ENCODE assay signal across 21 cellular contexts in genomic region chr2:241967096-241967495, GRCh38.
DNase-seq lines count a peak whose midpoint lies in the region; ATAC-seq and TF ChIP-seq lines count a peak whose summit lies in the region.
"Had no signal": no experiment of that assay in that cellular context is flagged by ENCODE, and none has a peak within 500 bp of the region (broad histone marks: within the 10 kb centered on the region; RNA-seq: fewer than 3 reads in every experiment).

No MANE protein-coding gene starts in this region.

- CTCF ChIA-PET in activated CD4-positive, alpha-beta T cell treated with anti-CD3 and anti-CD28 coated beads for 36 hours (lab: Charles Lee), result interaction anchor here (1.2 kb wide), 1 partner anchor 16 kb away, joined by 3 read pairs; no protein-coding TSS in a partner anchor

- peak overlapping the region; percentile 91 for H3K27ac Mint-ChIP-seq in activated CD4-positive, alpha-beta T cell treated with anti-CD3 and anti-CD28 coated beads for 36 hours
- peak overlapping the region; percentile 87 for H3K27ac Mint-ChIP-seq in central memory CD8-positive, alpha-beta T cell (ENCODE audit: low read depth)
- H3K27ac Mint-ChIP-seq: GM23338 had no signal

- no peaks in the 10 kb centered on the region for H3K9me2 ChIP-seq in Loucy (replicated peaks; ENCODE audit: low read depth, low read length)

- H3K79me2 ChIP-seq in Loucy (ENCODE audit: insufficient read depth, low read length), result no peaks in the 10 kb centered on the region

- H3K4me1 ChIP-seq in Loucy (ENCODE audit: insufficient read depth, low read length, poor library complexity, severe bottlenecking), result peaks cover 64% of the 10 kb centered on the region
- H3K4me1 ChIP-seq in transverse colon, result peaks cover 0 to 14% (median 0%) of the 10 kb centered on the region in 4 donors

- H3K4me3 Mint-ChIP-seq in activated CD4-positive, alpha-beta T cell treated with anti-CD3 and anti-CD28 coated beads for 36 hours, result peak overlapping the region; percentile 65
- H3K4me3 Mint-ChIP-seq in central memory CD8-positive, alpha-beta T cell, result peak overlapping the region; percentile 63
- H3K4me3 Mint-ChIP-seq: GM23338 had no signal

- no peaks in the 10 kb centered on the region for H3K9me3 ChIP-seq in Loucy (ENCODE audit: insufficient read depth, low read depth, low read length)
- no peaks in the 10 kb centered on the region for H3K9me3 ChIP-seq in transverse colon
- H3K9me3 ChIP-seq: gastroesophageal sphincter, left ventricle myocardium inferior, pancreas, tibial nerve had no signal

- POLR2A ChIA-PET in activated CD4-positive, alpha-beta T cell treated with anti-CD3 and anti-CD28 coated beads for 36 hours (lab: Charles Lee), result no interaction called here

- H3K4me1 Mint-ChIP-seq in activated CD4-positive, alpha-beta T cell treated with anti-CD3 and anti-CD28 coated beads for 36 hours, result peaks cover 31% of the 10 kb centered on the region
- peaks cover 19% of the 10 kb centered on the region for H3K4me1 Mint-ChIP-seq in central memory CD8-positive, alpha-beta T cell

- no peak for TF ChIP-seq CTCF in Loucy (conservative IDR thresholded peaks at IDR 0.05; ENCODE audit: low read length)
- no peak for TF ChIP-seq CTCF in transverse colon (IDR thresholded peaks at IDR 0.05)

- peaks cover 10% of the 10 kb centered on the region; the same call in 1 of the 2 replicates for H3F3A ChIP-seq in Loucy (ENCODE audit: low read depth)

- no peaks in the 10 kb centered on the region for H3K27me3 Mint-ChIP-seq in activated CD4-positive, alpha-beta T cell treated with anti-CD3 and anti-CD28 coated beads for 36 hours
- no peaks in the 10 kb centered on the region for H3K27me3 Mint-ChIP-seq in central memory CD8-positive, alpha-beta T cell

- no peak for TF ChIP-seq EP300 in transverse colon (IDR thresholded peaks at IDR 0.05; ENCODE audit: low read depth)

- peak overlapping the region; percentile 81 for H3K4me2 ChIP-seq in Loucy (ENCODE audit: low read depth, low read length, poor library complexity, severe bottlenecking)
- H3K4me2 ChIP-seq: GM23338, KMS-11 had no signal

- no peak for DNase-seq in activated CD4-positive, alpha-beta T cell treated with anti-CD3 and anti-CD28 coated beads for 36 hours
- no peak for DNase-seq in activated CD4-positive, alpha-beta T cell treated with anti-CD3 and anti-CD28 coated beads for 4 hours
- no peak for DNase-seq in central memory CD8-positive, alpha-beta T cell (ENCODE audit: low spot score in 2 of 2)
- DNase-seq in posterior vena cava (ENCODE audit: low spot score), result peak; percentile 61
- no peak for DNase-seq in transverse colon
- DNase-seq in C1 segment of cervical spinal cord (lab: John Stamatoyannopoulos, UW), result no peak
- DNase-seq: activated gamma-delta T cell, cortex of kidney, left ventricle myocardium inferior, NCI-H1105, NCI-H526 treated with DMSO at 0.1 percent for 48 hours, pancreas, small intestine had no signal

- H4K20me1 ChIP-seq in Loucy (ENCODE audit: insufficient read depth, low read length, poor library complexity, severe bottlenecking), result no peaks in the 10 kb centered on the region

- no peaks in the 10 kb centered on the region for H3K9me3 Mint-ChIP-seq in activated CD4-positive, alpha-beta T cell treated with anti-CD3 and anti-CD28 coated beads for 36 hours (ENCODE audit: low read depth)
- no peaks in the 10 kb centered on the region for H3K9me3 Mint-ChIP-seq in central memory CD8-positive, alpha-beta T cell
- H3K9me3 Mint-ChIP-seq: GM23338 had no signal

- H3K4me3 ChIP-seq in Loucy (ENCODE audit: low read length, poor library complexity, severe bottlenecking), result peak overlapping the region; percentile 67
- H3K4me3 ChIP-seq in transverse colon, result no peak overlapping the region
- H3K4me3 ChIP-seq: gastroesophageal sphincter, GM23338, left ventricle myocardium inferior, pancreas, tibial nerve had no signal

- no peaks in the 10 kb centered on the region for H3K27me3 ChIP-seq in Loucy (ENCODE audit: insufficient read depth, low read length, poor library complexity, severe bottlenecking)
- H3K27me3 ChIP-seq in transverse colon, result no peaks in the 10 kb centered on the region
- H3K27me3 ChIP-seq: gastroesophageal sphincter, pancreas, tibial nerve had no signal

- peak overlapping the region; percentile 75 for H3K9ac ChIP-seq in Loucy (ENCODE audit: low read depth, low read length, poor library complexity, severe bottlenecking)
- H3K9ac ChIP-seq: KMS-11 had no signal

- no peak for TF ChIP-seq POLR2A in transverse colon (IDR thresholded peaks at IDR 0.05)

- H3K36me3 Mint-ChIP-seq in activated CD4-positive, alpha-beta T cell treated with anti-CD3 and anti-CD28 coated beads for 36 hours (ENCODE audit: low read depth), result peaks cover 16% of the 10 kb centered on the region
- H3K36me3 Mint-ChIP-seq in central memory CD8-positive, alpha-beta T cell (ENCODE audit: insufficient read depth), result peaks cover 6% of the 10 kb centered on the region

- no peak overlapping the region for H3K27ac ChIP-seq in transverse colon
- H3K27ac ChIP-seq: 22Rv1, C4-2B, gastroesophageal sphincter, KMS-11, left ventricle myocardium inferior, pancreas, tibial nerve had no signal

- ATAC-seq in activated CD4-positive, alpha-beta T cell treated with anti-CD3 and anti-CD28 coated beads for 36 hours, result no peak
- no peak for ATAC-seq in central memory CD8-positive, alpha-beta T cell (replicated peaks; ENCODE audit: extremely low read depth, poor library complexity, severe bottlenecking)
- no peak for ATAC-seq in HG03039 (IDR thresholded peaks at IDR 0.05; ENCODE audit: unreplicated experiment)
- ATAC-seq: gastroesophageal sphincter, GM23338, pancreas had no signal

- in situ Hi-C loops in transverse colon (cut with MboI; ENCODE audit: low pct_ligation_motif_present in 1 of 4, low pct_unique_long_range_greater_than_20kb in 1 of 4, low sequenced_read_pairs in 3 of 4), result no loop called here

- no peaks in the 10 kb centered on the region; the same call in 1 of the 2 replicates for H3K36me3 ChIP-seq in Loucy (ENCODE audit: insufficient read depth, low read length)
- no peaks in the 10 kb centered on the region for H3K36me3 ChIP-seq in transverse colon
- H3K36me3 ChIP-seq: left ventricle myocardium inferior had no signal

- 89% methylated on average over 10 of the region's 10 CpGs; no CpG with 5 or more reads in 1 of the 2 donors for WGBS in transverse colon (ENCODE audit: low coverage in 1 of 2), 2 donors

- H2AFZ ChIP-seq in Loucy (ENCODE audit: low read length), result no peak overlapping the region
- H2AFZ ChIP-seq: GM23338 had no signal

- intact Hi-C loops in activated CD4-positive, alpha-beta T cell treated with anti-CD3 and anti-CD28 coated beads for 36 hours (cut with DNase I, micrococcal nuclease), result loop anchor here (2.0 to 5.0 kb wide), 3 partner anchors 44 to 345 kb away; no protein-coding TSS in a partner anchor
- intact Hi-C loops in posterior vena cava (cut with DNase I) (no loop called here), transverse colon (cut with DNase I; ENCODE audit: low total_unique reads) (no loop called here)

Comparison
In these comparisons a context has a peak if more than half of its experiments do, and no peak if none do; other contexts are left out.
1. intact Hi-C loops: an anchor here in activated CD4-positive, alpha-beta T cell treated with anti-CD3 and anti-CD28 coated beads for 36 hours (2.0 to 5.0 kb wide); none called in posterior vena cava and transverse colon.